20 cellular contexts compared by ENCODE assay signal in genomic region chr12:51994959-51995358, GRCh38.
"Had no signal": no experiment of that assay in that cellular context is flagged by ENCODE, and none has a peak within 500 bp of the region (broad histone marks: within the 10 kb centered on the region; RNA-seq: fewer than 3 reads in every experiment).

No MANE protein-coding gene starts in this region.

- H3K4me3 Mint-ChIP-seq: activated CD4-positive, alpha-beta memory T cell treated with anti-CD3 and anti-CD28 coated beads, Interleukin-2, amount 10 ng/mL, durations not matched to agents 7 days and 5 days; activated T-cell treated with anti-CD3 and anti-CD28 coated beads, Interleukin-2, amount 50 U/mL, for 4 hours; nephron progenitor cell; stimulated activated naive CD8-positive, alpha-beta T cell treated with anti-CD3 and anti-CD28 coated beads, Interleukin-15, amount 100 ng/mL, for 72 hours; WTC11 had no signal

- ATAC-seq: activated naive CD4-positive, alpha-beta T cell treated with anti-CD3 and anti-CD28 coated beads, Interleukin-2, amount 50 U/mL, for 72 hours; activated T-cell treated with anti-CD3 and anti-CD28 coated beads, Interleukin-2, amount 50 U/mL, for 4 hours; foreskin keratinocyte; right lobe of liver; stimulated activated naive CD8-positive, alpha-beta T cell treated with anti-CD3 and anti-CD28 coated beads, Interleukin-15, amount 100 ng/mL, for 72 hours; WTC11 had no signal

- H3K9me3 Mint-ChIP-seq: activated CD4-positive, alpha-beta memory T cell treated with anti-CD3 and anti-CD28 coated beads, Interleukin-2, amount 10 ng/mL, durations not matched to agents 7 days and 5 days; activated naive CD4-positive, alpha-beta T cell treated with anti-CD3 and anti-CD28 coated beads, Interleukin-2, amount 50 U/mL, for 72 hours; activated T-cell treated with anti-CD3 and anti-CD28 coated beads, Interleukin-2, amount 50 U/mL, for 4 hours; nephron progenitor cell; stimulated activated naive CD8-positive, alpha-beta T cell treated with anti-CD3 and anti-CD28 coated beads, Interleukin-15, amount 100 ng/mL, for 72 hours; WTC11 had no signal

- H3K27ac ChIP-seq: esophagus squamous epithelium, foreskin keratinocyte, right lobe of liver, spleen, testis had no signal

- H3K27ac Mint-ChIP-seq: activated CD4-positive, alpha-beta memory T cell treated with anti-CD3 and anti-CD28 coated beads, Interleukin-2, amount 10 ng/mL, durations not matched to agents 7 days and 5 days; nephron progenitor cell; WTC11 had no signal

- H3K4me3 ChIP-seq: esophagus squamous epithelium, right lobe of liver, spleen, testis had no signal

- H3K36me3 Mint-ChIP-seq: activated naive CD4-positive, alpha-beta T cell treated with anti-CD3 and anti-CD28 coated beads, Interleukin-2, amount 50 U/mL, for 72 hours had no signal

- DNase-seq: activated CD4-positive, alpha-beta memory T cell treated with anti-CD3 and anti-CD28 coated beads, Interleukin-2, amount 10 ng/mL, durations not matched to agents 7 days and 5 days; activated CD4-positive, alpha-beta T cell treated with anti-CD3 and anti-CD28 coated beads for 4 hours; activated effector memory CD4-positive, alpha-beta T cell treated with anti-CD3 and anti-CD28 coated beads, Interleukin-2, amount 50 U/mL, for 16 hours; activated T-cell treated with anti-CD3 and anti-CD28 coated beads, Interleukin-2, amount 50 U/mL, for 4 hours; cortex of kidney; effector CD8-positive, alpha-beta T cell; esophagus squamous epithelium; foreskin keratinocyte; glutamatergic neuron; kidney glomerular epithelial cell; mesendoderm; nephron progenitor cell; spleen; stimulated activated CD4-positive, alpha-beta T cell treated with anti-CD3 and anti-CD28 coated beads, Interleukin-1b, Interleukin-23, amount 100 ng/mL, for 48 hours; stimulated activated naive CD8-positive, alpha-beta T cell treated with anti-CD3 and anti-CD28 coated beads, Interleukin-15, amount 100 ng/mL, for 72 hours; T-helper 2 cell; testis had no signal

- H3K9me3 ChIP-seq: esophagus squamous epithelium, right lobe of liver, spleen, testis had no signal

- H3K27me3 ChIP-seq: esophagus squamous epithelium, foreskin keratinocyte, right lobe of liver, spleen, testis had no signal

- H3K27me3 Mint-ChIP-seq: activated CD4-positive, alpha-beta memory T cell treated with anti-CD3 and anti-CD28 coated beads, Interleukin-2, amount 10 ng/mL, durations not matched to agents 7 days and 5 days; stimulated activated naive CD8-positive, alpha-beta T cell treated with anti-CD3 and anti-CD28 coated beads, Interleukin-15, amount 100 ng/mL, for 72 hours had no signal

- H3K4me1 ChIP-seq: foreskin keratinocyte, right lobe of liver, testis had no signal
